ENCODE assay signal across 26 cellular contexts in the genomic region with DNA sequence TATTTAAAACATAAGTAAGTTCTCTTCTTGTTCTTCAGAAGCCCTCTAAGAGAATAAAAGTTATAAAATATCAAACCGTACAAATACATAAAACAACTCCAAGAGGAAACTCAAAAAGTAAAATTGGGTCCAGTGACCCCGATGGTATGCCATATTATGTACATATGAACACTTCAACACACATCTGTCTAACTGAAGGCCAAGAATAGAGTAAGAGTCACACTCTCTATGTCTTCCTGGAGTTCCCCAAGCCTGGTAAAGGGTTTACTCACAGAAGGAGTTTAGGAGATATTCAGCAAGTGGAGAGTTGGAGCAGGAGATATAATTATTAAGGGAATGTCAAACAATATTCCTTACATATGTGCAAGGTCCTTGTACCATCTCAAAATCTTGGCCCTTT.
"Had no signal": no experiment of that assay in that cellular context is flagged by ENCODE, and none has a peak within 500 bp of the region (broad histone marks: within the 10 kb centered on the region; RNA-seq: fewer than 3 reads in every experiment).

No MANE protein-coding gene starts in this region.

- H3K36me3 ChIP-seq: left ventricle myocardium inferior, pancreas, prostate gland, thyroid gland, transverse colon, upper lobe of left lung, vagina had no signal

- H3K27ac ChIP-seq: left ventricle myocardium inferior, pancreas, prostate gland, skin epidermis, stomach, testis, thyroid gland, transverse colon, upper lobe of left lung, vagina had no signal

- ATAC-seq: naive thymus-derived CD8-positive, alpha-beta T cell; pancreas; right cardiac atrium; sciatic nerve; stimulated activated naive B cell treated with anti-CD40 and anti-IgM and Interleukin-4, amounts not matched to agents 10 μg/mL and 1 μg/mL and 100 μg/mL, for 72 hours; stimulated activated naive CD8-positive, alpha-beta T cell treated with anti-CD3 and anti-CD28 coated beads, Interleukin-15, Interleukin-2, amounts not matched to agents 100 U/mL and 50 U/mL, for 24 hours had no signal

- DNase-seq: hypothalamus; immature natural killer cell; kidney; left ventricle myocardium inferior; naive thymus-derived CD8-positive, alpha-beta T cell; nucleus accumbens; pancreas; posterior cingulate gyrus; retina; right cardiac atrium; stimulated activated CD4-positive, alpha-beta T cell treated with anti-CD3 and anti-CD28 coated beads, Interleukin-12 subunit alpha, Interleukin-12 subunit beta, amount 100 ng/mL, for 4 hours; stimulated activated CD4-positive, alpha-beta T cell treated with anti-CD3 and anti-CD28 coated beads, Interleukin-15, amount 100 ng/mL, for 24 hours; stimulated activated CD4-positive, alpha-beta T cell treated with anti-CD3 and anti-CD28 coated beads, Interleukin-2, amount 100 ng/mL, for 24 hours; stimulated activated CD4-positive, alpha-beta T cell treated with anti-CD3 and anti-CD28 coated beads, Interleukin-4, amount 100 ng/mL, for 1 hour; stimulated activated naive B cell treated with anti-CD40 and anti-IgM and Interleukin-4, amounts not matched to agents 10 μg/mL and 1 μg/mL and 100 μg/mL, for 72 hours; stimulated activated naive CD8-positive, alpha-beta T cell treated with anti-CD3 and anti-CD28 coated beads, Interleukin-15, Interleukin-2, amounts not matched to agents 100 U/mL and 50 U/mL, for 24 hours; stomach; testis; thyroid gland; transverse colon; upper lobe of left lung had no signal

- H3K4me3 ChIP-seq: left ventricle myocardium inferior, lung, pancreas, prostate gland, skin epidermis, stomach, testis, thyroid gland, transverse colon, upper lobe of left lung, vagina had no signal

- H3K27me3 ChIP-seq: pancreas, stomach, testis, thyroid gland, transverse colon, upper lobe of left lung, vagina had no signal

- H3K9me3 ChIP-seq: left ventricle myocardium inferior, pancreas, prostate gland, stomach, testis, thyroid gland, transverse colon, upper lobe of left lung, vagina had no signal

- H3K4me1 ChIP-seq: left ventricle myocardium inferior, pancreas, prostate gland, stomach, testis, thyroid gland, transverse colon, upper lobe of left lung, vagina had no signal
